7 cellular contexts compared by ENCODE assay signal in the genomic region with DNA sequence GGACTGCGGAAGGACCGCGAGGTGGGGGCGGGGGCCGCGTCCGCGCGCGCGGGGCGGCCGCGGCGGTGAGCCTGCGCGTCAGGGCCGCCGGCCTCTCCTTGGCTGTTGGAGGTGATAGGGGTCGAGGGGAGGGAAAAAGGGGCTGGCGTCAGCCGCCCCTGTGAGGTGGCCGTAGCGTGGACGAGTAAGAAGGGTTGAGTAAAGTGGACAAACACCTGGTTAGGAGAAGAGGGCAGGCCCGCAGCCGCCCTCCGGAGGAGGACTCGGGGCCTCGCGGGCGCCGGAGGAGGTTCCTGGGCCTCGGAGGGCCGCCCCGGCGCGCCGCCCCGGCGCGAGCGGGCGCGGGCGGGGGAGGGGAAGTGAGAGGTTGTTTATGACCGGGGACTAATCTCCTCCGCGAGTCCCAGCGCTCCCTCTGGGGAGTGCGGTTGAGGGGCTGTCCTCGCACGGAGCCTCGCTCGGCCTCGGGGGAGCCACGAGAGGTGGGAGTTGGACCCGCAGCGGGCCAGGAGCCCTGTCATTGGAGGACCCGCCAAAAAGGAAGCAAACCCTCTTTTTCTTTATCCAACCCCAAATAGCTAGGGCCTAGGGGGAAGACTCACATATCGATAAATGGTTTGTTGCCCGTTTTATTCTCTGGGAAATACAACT. TPM values are rescaled to one million over a fixed set of nuclear protein-coding genes. Genes with fewer than 3 reads are reported as not detected.
DNase-seq lines count a peak whose midpoint lies in the region; ATAC-seq and TF ChIP-seq lines count a peak whose summit lies in the region.

No MANE protein-coding gene starts in this region.

- peak; percentile 72 for DNase-seq in NCI-H1105 (lab: John Stamatoyannopoulos, UW)
- DNase-seq in activated CD4-positive, CD25-positive, alpha-beta regulatory T cell treated with anti-CD3 and anti-CD28 coated beads, Interleukin-2, amount 50 U/mL, for 72 hours = peak; percentile 82
- DNase-seq in lower lobe of right lung = peak; percentile 90
- DNase-seq in stimulated activated CD4-positive, alpha-beta T cell treated with anti-CD3 and anti-CD28 coated beads, TNF-alpha, amount 100 ng/mL, for 1 hour (ENCODE audit: low read depth in 3 of 3, low spot score in 1 of 3) = peak; percentile 55 to 72 (median 67)

- H3K27ac ChIP-seq in cingulate gyrus (ENCODE audit: low read depth, low read length) (peak overlapping the region; percentile 97), lower lobe of right lung (peak overlapping the region; percentile 96)

- no peak for TF ChIP-seq CTCF in lower lobe of right lung (IDR thresholded peaks at IDR 0.05)

- H3K9me3 ChIP-seq in lower lobe of right lung = no peaks in the 10 kb centered on the region

- intact Hi-C loops in lower lobe of right lung (cut with DNase I) = loop anchor here (10.0 kb wide), 1 partner anchor 131 kb away; a partner anchor contains a TSS

- H3K4me1 ChIP-seq in lower lobe of right lung = peaks cover 31% of the 10 kb centered on the region

- H3K36me3 ChIP-seq in lower lobe of right lung = peaks cover 36% of the 10 kb centered on the region

- H3K27me3 ChIP-seq in lower lobe of right lung (ENCODE audit: low read depth) = no peaks in the 10 kb centered on the region

- ATAC-seq in GM18511 (IDR thresholded peaks at IDR 0.05; ENCODE audit: unreplicated experiment) = peak; percentile 50
- peak; percentile 37 for ATAC-seq in HG02623 (IDR thresholded peaks at IDR 0.05; ENCODE audit: unreplicated experiment)
- peak; percentile 78 for ATAC-seq in lower lobe of right lung

- peak overlapping the region; percentile 70 for H3K4me3 ChIP-seq in lower lobe of right lung

RNA-seq across cellular contexts. Expression of a gene that starts 0.6 kb away (rescaled TPM):
- 29.5 TPM for total RNA-seq in lower lobe of right lung

Comparison
In these comparisons a context has a peak if more than half of its experiments do, and no peak if none do; other contexts are left out.
1. Peak in every context shown above with its lines: DNase-seq, ATAC-seq, H3K4me3 ChIP-seq and H3K27ac ChIP-seq.